ENCODE assay signal across 32 cellular contexts in the genomic region with DNA sequence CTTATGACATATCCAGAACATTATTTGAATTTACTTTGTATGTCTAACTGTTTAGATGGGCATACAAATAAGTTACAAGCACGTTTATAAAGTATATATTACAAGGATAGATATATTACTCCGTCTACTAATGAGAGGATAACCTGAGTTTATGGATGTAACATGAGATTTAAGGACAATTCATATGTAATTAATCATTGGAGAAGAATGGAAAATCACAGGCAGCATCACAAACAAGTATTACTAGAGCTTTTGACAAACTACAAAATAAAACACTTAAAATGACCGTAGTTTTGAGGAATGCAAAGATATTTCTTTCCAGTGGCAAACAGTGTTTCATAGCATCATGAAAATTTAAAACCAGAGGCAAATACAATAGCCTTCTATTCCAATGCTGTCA.
"Had no signal": no experiment of that assay in that cellular context is flagged by ENCODE, and none has a peak within 500 bp of the region (broad histone marks: within the 10 kb centered on the region; RNA-seq: fewer than 3 reads in every experiment).

No MANE protein-coding gene starts in this region.

- H3K36me3 ChIP-seq: adrenal gland, brain microvascular endothelial cell, cardiac muscle cell had no signal

- H3K27me3 ChIP-seq: adrenal gland, body of pancreas, brain microvascular endothelial cell, cardiac muscle cell had no signal

- H3K4me3 ChIP-seq: adrenal gland, body of pancreas, cardiac muscle cell had no signal

- H3K27ac ChIP-seq: adrenal gland, body of pancreas, brain microvascular endothelial cell, cardiac muscle cell, VCaP had no signal

- DNase-seq: activated B cell treated with CpG ODN at 0.5 μM for 24 hours; activated CD4-positive, alpha-beta memory T cell treated with anti-CD3 and anti-CD28 coated beads for 36 hours; activated CD4-positive, alpha-beta T cell treated with anti-CD3 and anti-CD28 coated beads for 4 hours; activated CD4-positive, alpha-beta T cell treated with anti-CD3 and anti-CD28 coated beads, Interleukin-2, amount 10 ng/mL, durations not matched to agents 24 days and 14 days; activated CD4-positive, alpha-beta T cell treated with anti-CD3 and anti-CD28 coated beads, Interleukin-2, amount 50 U/mL, for 1 hour; activated CD4-positive, alpha-beta T cell treated with anti-CD3 and anti-CD28 coated beads, Interleukin-2, amount 50 U/mL, for 4 hours; activated CD4-positive, CD25-positive, alpha-beta regulatory T cell treated with anti-CD3 and anti-CD28 coated beads, Interleukin-2, amount 50 U/mL, for 72 hours; activated CD8-positive, alpha-beta memory T cell treated with anti-CD3 and anti-CD28 coated beads, Interleukin-2, amount 50 U/mL, for 4 hours; activated CD8-positive, alpha-beta T cell treated with anti-CD3 and anti-CD28 coated beads for 36 hours; activated effector memory CD4-positive, alpha-beta T cell treated with anti-CD3 and anti-CD28 coated beads, Interleukin-2, amount 50 U/mL, for 16 hours; activated gamma-delta T cell treated with Interleukin-2 at 50 U/mL for 16 hours; activated naive CD4-positive, alpha-beta T cell; activated naive CD4-positive, alpha-beta T cell treated with anti-CD3 and anti-CD28 coated beads for 36 hours; activated naive CD4-positive, alpha-beta T cell treated with anti-CD3 and anti-CD28 coated beads, Interleukin-2, amount 50 U/mL, for 16 hours; activated naive CD8-positive, alpha-beta T cell treated with anti-CD3 and anti-CD28 coated beads for 36 hours; activated T-cell treated with anti-CD3 and anti-CD28 coated beads for 4 hours; activated T-cell treated with anti-CD3 and anti-CD28 coated beads, Interleukin-2, amount 50 U/mL, for 1 hour; activated T-cell treated with anti-CD3 and anti-CD28 coated beads, Interleukin-2, amount 50 U/mL, for 4 hours; activated T-cell treated with anti-CD3 and anti-CD28 coated beads, Interleukin-2, amount 50 U/mL, for 72 hours; adrenal gland; amniotic stem cell; aorta; body of pancreas; brain microvascular endothelial cell; caudate nucleus; cerebellar nuclear complex; T-helper 2 cell; T-helper 9 cell had no signal

- H3K4me1 ChIP-seq: adrenal gland, body of pancreas had no signal

- ATAC-seq: activated CD8-positive, alpha-beta T cell treated with anti-CD3 and anti-CD28 coated beads for 36 hours; activated naive CD4-positive, alpha-beta T cell treated with anti-CD3 and anti-CD28 coated beads, Interleukin-2, amount 50 U/mL, for 72 hours; activated T-cell treated with anti-CD3 and anti-CD28 coated beads, Interleukin-2, amount 50 U/mL, for 4 hours; activated T-cell treated with anti-CD3 and anti-CD28 coated beads, Interleukin-2, amount 50 U/mL, for 72 hours; activated T-helper 17 cell treated with anti-CD3 and anti-CD28 coated beads, Interleukin-2, amount 50 U/mL, for 72 hours; body of pancreas had no signal

- H3K9me3 ChIP-seq: adrenal gland, body of pancreas had no signal
